ENCODE assay signal across 30 cellular contexts in genomic region chr12:2772370-2772769, GRCh38.
"Had no signal": no experiment of that assay in that cellular context is flagged by ENCODE, and none has a peak within 500 bp of the region (broad histone marks: within the 10 kb centered on the region; RNA-seq: fewer than 3 reads in every experiment).

No MANE protein-coding gene starts in this region.

- H3K79me2 ChIP-seq: parathyroid adenoma had no signal

- H3K27me3 Mint-ChIP-seq: naive thymus-derived CD4-positive, alpha-beta T cell; stimulated activated memory B cell treated with anti-CD40 and anti-IgM and Interleukin-4, amounts not matched to agents 10 μg/mL and 1 μg/mL and 100 μg/mL, for 72 hours had no signal

- H3K4me2 ChIP-seq: neural progenitor cell, smooth muscle cell had no signal

- H3K4me3 Mint-ChIP-seq: naive thymus-derived CD4-positive, alpha-beta T cell; natural killer cell; nephron; neural progenitor cell; stimulated activated memory B cell treated with anti-CD40 and anti-IgM and Interleukin-4, amounts not matched to agents 10 μg/mL and 1 μg/mL and 100 μg/mL, for 72 hours had no signal

- H3K36me3 Mint-ChIP-seq: natural killer cell; neural progenitor cell; stimulated activated memory B cell treated with anti-CD40 and anti-IgM and Interleukin-4, amounts not matched to agents 10 μg/mL and 1 μg/mL and 100 μg/mL, for 72 hours had no signal

- ATAC-seq: naive thymus-derived CD4-positive, alpha-beta T cell; natural killer cell; psoas muscle; right cardiac atrium; right lobe of liver; stimulated activated memory B cell treated with anti-CD40 and anti-IgM and Interleukin-4, amounts not matched to agents 10 μg/mL and 1 μg/mL and 100 μg/mL, for 72 hours; stimulated activated naive CD8-positive, alpha-beta T cell treated with anti-CD3 and anti-CD28 coated beads, Interleukin-15, Interleukin-2, amounts not matched to agents 100 U/mL and 50 U/mL, for 24 hours had no signal

- H3K27ac ChIP-seq: neural progenitor cell, ovary, parathyroid adenoma, psoas muscle, right lobe of liver, sigmoid colon, spleen, stomach, thoracic aorta, thyroid gland, tibial nerve, upper lobe of left lung, uterus had no signal

- H3K9me3 ChIP-seq: ovary, psoas muscle, right lobe of liver, sigmoid colon, spleen, stomach, thoracic aorta, thyroid gland, tibial nerve, upper lobe of left lung, uterus had no signal

- H3K4me1 ChIP-seq: parathyroid adenoma, psoas muscle, right lobe of liver, sigmoid colon, spleen, stomach, tibial nerve, upper lobe of left lung, uterus had no signal

- H2AFZ ChIP-seq: neural progenitor cell, parathyroid adenoma had no signal

- H3K27me3 ChIP-seq: neural progenitor cell, ovary, right lobe of liver, spleen, thyroid gland, tibial nerve, upper lobe of left lung, uterus had no signal

- DNase-seq: naive thymus-derived CD4-positive, alpha-beta T cell; natural killer cell; occipital lobe; ovary; posterior cingulate gyrus; psoas muscle; right cardiac atrium; right lobe of liver; sigmoid colon; spleen; stimulated activated CD4-positive, alpha-beta T cell treated with anti-CD3 and anti-CD28 coated beads, Interleukin-12 subunit alpha, Interleukin-12 subunit beta, amount 100 ng/mL, for 4 hours; stimulated activated CD4-positive, alpha-beta T cell treated with anti-CD3 and anti-CD28 coated beads, Interleukin-1b, Interleukin-23, amount 100 ng/mL, for 48 hours; stimulated activated CD4-positive, alpha-beta T cell treated with anti-CD3 and anti-CD28 coated beads, Interleukin-4, amount 100 ng/mL, for 1 hour; stimulated activated CD4-positive, alpha-beta T cell treated with anti-CD3 and anti-CD28 coated beads, Interleukin-4, amount 100 ng/mL, for 4 hours; stimulated activated CD8-positive, alpha-beta memory T cell treated with anti-CD3 and anti-CD28 coated beads, Interleukin-4, amount 100 ng/mL, for 48 hours; stimulated activated naive CD4-positive, alpha-beta T cell; stimulated activated naive CD8-positive, alpha-beta T cell treated with anti-CD3 and anti-CD28 coated beads, Interleukin-15, Interleukin-2, amounts not matched to agents 100 U/mL and 50 U/mL, for 24 hours; stomach; thyroid gland; trophoblast cell; upper lobe of left lung; uterus had no signal

- H3K9me3 Mint-ChIP-seq: natural killer cell; nephron; neural progenitor cell; stimulated activated memory B cell treated with anti-CD40 and anti-IgM and Interleukin-4, amounts not matched to agents 10 μg/mL and 1 μg/mL and 100 μg/mL, for 72 hours had no signal

- H3K36me3 ChIP-seq: neural progenitor cell, ovary, right lobe of liver, sigmoid colon, spleen, stomach, thoracic aorta, thyroid gland, tibial nerve, upper lobe of left lung, uterus had no signal

- H3K9ac ChIP-seq: neural progenitor cell, parathyroid adenoma had no signal

- H3K4me3 ChIP-seq: neural progenitor cell, ovary, psoas muscle, right lobe of liver, sigmoid colon, smooth muscle cell, spleen, stomach, thoracic aorta, thyroid gland, tibial nerve, upper lobe of left lung, uterus had no signal

- H3K27ac Mint-ChIP-seq: naive thymus-derived CD4-positive, alpha-beta T cell; natural killer cell; nephron; neural progenitor cell; progenitor cell of endocrine pancreas; stimulated activated memory B cell treated with anti-CD40 and anti-IgM and Interleukin-4, amounts not matched to agents 10 μg/mL and 1 μg/mL and 100 μg/mL, for 72 hours had no signal

- H3K4me1 Mint-ChIP-seq: natural killer cell; nephron; stimulated activated memory B cell treated with anti-CD40 and anti-IgM and Interleukin-4, amounts not matched to agents 10 μg/mL and 1 μg/mL and 100 μg/mL, for 72 hours had no signal
